ENCODE assay signal across 14 cellular contexts in genomic region chr5:148841519-148841918, GRCh38. TPM values are rescaled to one million over a fixed set of nuclear protein-coding genes. Genes with fewer than 3 reads are reported as not detected.
DNase-seq lines count a peak whose midpoint lies in the region; ATAC-seq and TF ChIP-seq lines count a peak whose summit lies in the region.
"Had no signal": no experiment of that assay in that cellular context is flagged by ENCODE, and none has a peak within 500 bp of the region (broad histone marks: within the 10 kb centered on the region; RNA-seq: fewer than 3 reads in every experiment).

No MANE protein-coding gene starts in this region.

- H3K4me3 ChIP-seq in LNCaP clone FGC (ENCODE audit: low read depth, low read length), result 0 out of 2 replicates have a peak overlapping the region, but pooled peaks have one; percentile 5

- H3K4me3 Mint-ChIP-seq in central memory CD8-positive, alpha-beta T cell, result no peak overlapping the region
- H3K4me3 Mint-ChIP-seq in natural killer cell treated with Interleukin-12 subunit alpha and Interleukin-12 subunit beta and Interleukin-15 and Interleukin-18, amount 100 ng/mL, for 72 hours, result peak overlapping the region; percentile 49
- no peak overlapping the region for H3K4me3 Mint-ChIP-seq in MCF 10A (ENCODE audit: unreplicated experiment)

- no peaks in the 10 kb centered on the region for H3K27me3 Mint-ChIP-seq in central memory CD8-positive, alpha-beta T cell
- H3K27me3 Mint-ChIP-seq in natural killer cell treated with Interleukin-12 subunit alpha and Interleukin-12 subunit beta and Interleukin-15 and Interleukin-18, amount 100 ng/mL, for 72 hours, result no peaks in the 10 kb centered on the region
- no peaks in the 10 kb centered on the region for H3K27me3 Mint-ChIP-seq in MCF 10A (ENCODE audit: insufficient read depth, unreplicated experiment)

- POLR2A ChIA-PET in MCF 10A (lab: Yijun Ruan, JAX), result interaction anchor here (1.1 to 1.9 kb wide), 6 partner anchors 10 to 138 kb away, joined by 3 to 11 read pairs (median 4); partner anchors contain the start of gene ADRB2

- peaks cover 88% of the 10 kb centered on the region for H3K4me1 Mint-ChIP-seq in central memory CD8-positive, alpha-beta T cell
- peaks cover 71 to 89% of the 10 kb centered on the region in 2 donors for H3K4me1 Mint-ChIP-seq in natural killer cell treated with Interleukin-12 subunit alpha and Interleukin-12 subunit beta and Interleukin-15 and Interleukin-18, amount 100 ng/mL, for 72 hours (ENCODE audit: low read depth in 2 of 2)
- H3K4me1 Mint-ChIP-seq in MCF 10A (ENCODE audit: insufficient read depth, unreplicated experiment), result peaks cover 31% of the 10 kb centered on the region

- intact Hi-C loops in MCF 10A (cut with micrococcal nuclease), result no loop called here

- peaks cover 15% of the 10 kb centered on the region for H3K36me3 Mint-ChIP-seq in central memory CD8-positive, alpha-beta T cell (ENCODE audit: insufficient read depth)
- H3K36me3 Mint-ChIP-seq in natural killer cell treated with Interleukin-12 subunit alpha and Interleukin-12 subunit beta and Interleukin-15 and Interleukin-18, amount 100 ng/mL, for 72 hours, result peaks cover 7% of the 10 kb centered on the region
- peaks cover 11% of the 10 kb centered on the region for H3K36me3 Mint-ChIP-seq in MCF 10A (ENCODE audit: insufficient read depth, unreplicated experiment)

- DNase-seq in DMS53 (lab: John Stamatoyannopoulos, UW) (peak; percentile 15), DMS53 treated with DMSO at 0.1 percent for 48 hours (lab: John Stamatoyannopoulos, UW; ENCODE audit: unreplicated experiment) (no peak), LNCaP clone FGC (ENCODE audit: low read depth) (peak; percentile 99), NCI-H446 (lab: John Stamatoyannopoulos, UW) (no peak), MCF 10A (ENCODE audit: unreplicated experiment) (no peak)
- DNase-seq in central memory CD8-positive, alpha-beta T cell (ENCODE audit: low spot score in 2 of 2), result no peak
- DNase-seq in natural killer cell treated with Interleukin-12 subunit alpha and Interleukin-12 subunit beta and Interleukin-15 and Interleukin-18, amount 100 ng/mL, for 72 hours (ENCODE audit: low spot score), result no peak
- DNase-seq in stimulated activated CD4-positive, alpha-beta T cell treated with anti-CD3 and anti-CD28 coated beads, Interleukin-4, amount 100 ng/mL, for 24 hours, result no peak
- DNase-seq: 8988T, NCI-H1048, NCI-H2081 treated with DMSO at 0.1 percent for 48 hours, NCI-H524, SHP77 treated with DMSO at 0.1 percent for 48 hours had no signal

- TF ChIP-seq CTCF in LNCaP clone FGC (IDR thresholded peaks at IDR 0.05; ENCODE audit: control insufficient read depth, extremely low read depth, insufficient read depth) (no peak), MCF 10A (IDR thresholded peaks at IDR 0.05; ENCODE audit: unreplicated experiment) (no peak)

- no peaks in the 10 kb centered on the region for H3K9me3 Mint-ChIP-seq in central memory CD8-positive, alpha-beta T cell
- no peaks in the 10 kb centered on the region for H3K9me3 Mint-ChIP-seq in natural killer cell treated with Interleukin-12 subunit alpha and Interleukin-12 subunit beta and Interleukin-15 and Interleukin-18, amount 100 ng/mL, for 72 hours
- no peaks in the 10 kb centered on the region for H3K9me3 Mint-ChIP-seq in MCF 10A (ENCODE audit: unreplicated experiment)

- H3K27ac Mint-ChIP-seq in central memory CD8-positive, alpha-beta T cell (ENCODE audit: low read depth), result peak overlapping the region; percentile 71
- H3K27ac Mint-ChIP-seq in natural killer cell treated with Interleukin-12 subunit alpha and Interleukin-12 subunit beta and Interleukin-15 and Interleukin-18, amount 100 ng/mL, for 72 hours, result peak overlapping the region; percentile 72 to 95
- H3K27ac Mint-ChIP-seq in MCF 10A (ENCODE audit: low read depth, unreplicated experiment), result no peak overlapping the region

- BruUV-seq in MCF 10A (replicated peaks; lab: Mats Ljungman, UMichigan), result no TSS peak

- CTCF ChIA-PET in MCF 10A (lab: Yijun Ruan, JAX), result interaction anchor here (0.6 to 1.9 kb wide), 9 partner anchors 9 to 302 kb away, joined by 3 to 10 read pairs (median 3); no protein-coding TSS in a partner anchor

- ATAC-seq in central memory CD8-positive, alpha-beta T cell (replicated peaks; ENCODE audit: extremely low read depth, poor library complexity, severe bottlenecking), result no peak
- ATAC-seq in natural killer cell treated with Interleukin-12 subunit alpha and Interleukin-12 subunit beta and Interleukin-15 and Interleukin-18, amount 100 ng/mL, for 72 hours, result no peak
- ATAC-seq: SK-N-SH treated with all-trans-retinoic acid at 6 μM for 48 hours had no signal

RNA-seq across cellular contexts. Expression of gene ADRB2, which starts 15.1 kb away (rescaled TPM):
- total RNA-seq in natural killer cell treated with Interleukin-12 subunit alpha and Interleukin-12 subunit beta and Interleukin-15 and Interleukin-18, amount 100 ng/mL, for 72 hours, result 1 to 10 TPM; 3.8 to 4.4 TPM
- 6.9 and 9.5 TPM in 2 replicates for total RNA-seq in MCF 10A (2022)

Comparison
In these comparisons a context has a peak if more than half of its experiments do, and no peak if none do; other contexts are left out.
1. DNase-seq: peak in DMS53 (single experiment) and LNCaP clone FGC (single experiment); none in DMS53 treated with DMSO at 0.1 percent for 48 hours (single experiment), central memory CD8-positive, alpha-beta T cell (0 of 2), natural killer cell treated with Interleukin-12 subunit alpha and Interleukin-12 subunit beta and Interleukin-15 and Interleukin-18, amount 100 ng/mL, for 72 hours (single experiment), stimulated activated CD4-positive, alpha-beta T cell treated with anti-CD3 and anti-CD28 coated beads, Interleukin-4, amount 100 ng/mL, for 24 hours (single experiment), NCI-H446 (0 of 2) and MCF 10A (single experiment).